ENCODE assay signal across 19 cellular contexts in genomic region chr1:2378441-2378851, GRCh38. TPM values are rescaled to one million over a fixed set of nuclear protein-coding genes. Genes with fewer than 3 reads are reported as not detected.
A peak's percentile ranks its signal among the peaks of the same experiment; 100 is the strongest.
DNase-seq lines count a peak whose midpoint lies in the region; ATAC-seq and TF ChIP-seq lines count a peak whose summit lies in the region.
"Had no signal": no experiment of that assay in that cellular context is flagged by ENCODE, and none has a peak within 500 bp of the region (broad histone marks: within the 10 kb centered on the region; RNA-seq: fewer than 3 reads in every experiment).

No MANE protein-coding gene starts in this region.

- no peak for TF ChIP-seq CTCF in esophagus squamous epithelium (IDR thresholded peaks at IDR 0.05)

- DNase-seq in DMS 273 (lab: John Stamatoyannopoulos, UW; ENCODE audit: unreplicated experiment) (peak; percentile 51), DMS 273 treated with DMSO at 0.1 percent for 48 hours (lab: John Stamatoyannopoulos, UW) (no peak), NCI-H1092 (lab: John Stamatoyannopoulos, UW) (peak; percentile 42), cerebellar cortex (ENCODE audit: low spot score) (peak; percentile 46), posterior vena cava (ENCODE audit: low spot score) (peak; percentile 72), DMS153 (lab: John Stamatoyannopoulos, UW) (no peak), esophagus squamous epithelium (lab: John Stamatoyannopoulos, UW) (no peak)
- DNase-seq: activated CD8-positive, alpha-beta memory T cell treated with anti-CD3 and anti-CD28 coated beads for 24 hours; activated T-cell treated with anti-CD3 and anti-CD28 coated beads, Interleukin-2, amount 50 U/mL, for 72 hours; Caco-2; effector CD8-positive, alpha-beta T cell; HFFc6; MG63; NCI-H187 treated with DMSO at 0.1 percent for 48 hours; SW 1271 had no signal

- 81 to 87% methylated on average over 10 to 11 of the region's 24 CpGs for WGBS in esophagus squamous epithelium, 2 donors

- no peaks in the 10 kb centered on the region for H3K27me3 ChIP-seq in esophagus squamous epithelium
- H3K27me3 ChIP-seq: MG63 had no signal

- TF ChIP-seq POLR2A in esophagus squamous epithelium (IDR thresholded peaks at IDR 0.05): no peak

- ATAC-seq in HG03139 (IDR thresholded peaks at IDR 0.05; ENCODE audit: unreplicated experiment): no peak
- ATAC-seq: activated CD4-positive, CD25-positive, alpha-beta regulatory T cell treated with anti-CD3 and anti-CD28 coated beads, Interleukin-2, amount 50 U/mL, for 24 hours; activated T-cell treated with anti-CD3 and anti-CD28 coated beads, Interleukin-2, amount 50 U/mL, for 72 hours; esophagus mucosa had no signal

- H3K27ac ChIP-seq in esophagus squamous epithelium: no peak overlapping the region
- H3K27ac ChIP-seq: 22Rv1 had no signal

- H3K36me3 ChIP-seq in esophagus squamous epithelium: no peaks in the 10 kb centered on the region
- H3K36me3 ChIP-seq: MG63 had no signal

- H3K4me1 ChIP-seq in esophagus squamous epithelium: peaks cover 0 to 15% (median 9%) of the 10 kb centered on the region in 3 donors
- H3K4me1 ChIP-seq: Caco-2 had no signal

- no peak overlapping the region for H3K4me3 ChIP-seq in esophagus squamous epithelium
- H3K4me3 ChIP-seq: MG63 had no signal

- intact Hi-C loops in posterior vena cava (cut with DNase I): no loop called here
- intact Hi-C loops in esophagus squamous epithelium (cut with DNase I): no loop called here

- no peaks in the 10 kb centered on the region for H3K9me3 ChIP-seq in esophagus squamous epithelium
- H3K9me3 ChIP-seq: Caco-2, MG63 had no signal

RNA-seq across cellular contexts. Expression of gene MORN1, which starts 12.9 kb away (rescaled TPM):
- total RNA-seq in posterior vena cava: 1 to 10 TPM; 3.8 to 5.5 TPM
- 10 to 100 TPM in 1 of 4 donors, 1 to 10 TPM in 3; 6.7 to 10.8 (median 7.0) TPM for total RNA-seq in esophagus squamous epithelium

RNA-seq across cellular contexts. Expression of gene RER1, which starts 13.2 kb away (rescaled TPM):
- 100 to 1,000 TPM in 1 of 2 donors, 10 to 100 TPM in 1; 93.7 to 101 TPM for total RNA-seq in posterior vena cava
- total RNA-seq in esophagus squamous epithelium: 100 to 1,000 TPM in 1 of 4 donors, 10 to 100 TPM in 3; 63.3 to 136 (median 75.7) TPM

RNA-seq across cellular contexts. Expression of gene PEX10, which starts 33.9 kb away (rescaled TPM):
- total RNA-seq in posterior vena cava: 10 to 100 TPM; 10.9 to 13.1 TPM
- total RNA-seq in esophagus squamous epithelium: 10 to 100 TPM; 23.2 to 33.2 (median 27.2) TPM

Comparison
In these comparisons a context has a peak if more than half of its experiments do, and no peak if none do; other contexts are left out.
1. DNase-seq: peak in DMS 273 (single experiment), NCI-H1092 (single experiment), cerebellar cortex (single experiment) and posterior vena cava (single experiment); none in DMS 273 treated with DMSO at 0.1 percent for 48 hours (single experiment), DMS153 (single experiment) and esophagus squamous epithelium (single experiment).